ENCODE assay signal across 17 cellular contexts in the genomic region with DNA sequence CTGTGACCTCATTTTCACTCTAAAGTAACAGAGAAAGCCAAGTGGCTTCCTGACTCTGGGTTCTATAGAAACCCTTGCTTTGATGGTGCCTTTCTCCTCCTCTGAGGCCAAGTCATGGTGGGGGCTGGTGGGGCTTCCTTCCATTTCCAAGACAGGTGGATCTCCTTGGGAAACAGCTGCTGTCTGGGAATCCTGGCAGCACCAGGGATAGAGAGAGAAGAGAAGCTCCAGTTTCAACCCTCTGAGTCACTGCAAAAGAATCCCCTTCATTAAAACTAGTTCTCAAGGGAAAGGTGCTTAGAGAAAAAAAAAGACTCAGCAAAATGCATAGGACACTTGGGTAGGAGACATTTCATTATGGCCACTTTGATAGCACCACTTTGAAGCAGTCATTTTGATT.
DNase-seq lines count a peak whose midpoint lies in the region; ATAC-seq and TF ChIP-seq lines count a peak whose summit lies in the region.
"Had no signal": no experiment of that assay in that cellular context is flagged by ENCODE, and none has a peak within 500 bp of the region (broad histone marks: within the 10 kb centered on the region; RNA-seq: fewer than 3 reads in every experiment).

No MANE protein-coding gene starts in this region.

- intact Hi-C loops in adrenal gland (cut with DNase I) (no loop called here), thyroid gland (cut with DNase I) (no loop called here)

- no peak for TF ChIP-seq POLR2A in adrenal gland (IDR thresholded peaks at IDR 0.05)
- TF ChIP-seq POLR2A in thyroid gland (IDR thresholded peaks at IDR 0.05): no peak

- no peaks in the 10 kb centered on the region for H3K27me3 Mint-ChIP-seq in WTC11 (ENCODE audit: low read depth)
- H3K27me3 Mint-ChIP-seq: activated naive CD8-positive, alpha-beta T cell treated with anti-CD3 and anti-CD28 coated beads, Interleukin-2, amount 10 ng/mL, durations not matched to agents 7 days and 5 days had no signal

- no peaks in the 10 kb centered on the region for H3K27me3 ChIP-seq in adrenal gland
- H3K27me3 ChIP-seq in thyroid gland: no peaks in the 10 kb centered on the region
- H3K27me3 ChIP-seq: tibial artery had no signal

- TF ChIP-seq CTCF in WTC11 (IDR thresholded peaks at IDR 0.05) (no peak), adrenal gland (IDR thresholded peaks at IDR 0.05) (no peak), thyroid gland (IDR thresholded peaks at IDR 0.05) (no peak)

- ATAC-seq in WTC11 (peak; percentile 70), GM18498 (IDR thresholded peaks at IDR 0.05; ENCODE audit: unreplicated experiment) (no peak)
- ATAC-seq: T-helper 17 cell had no signal

- H3K4me3 ChIP-seq in adrenal gland (no peak overlapping the region), thyroid gland (replicated peaks in 1 of 3) (no peak overlapping the region)
- H3K4me3 ChIP-seq: psoas muscle, tibial artery had no signal

- no peaks in the 10 kb centered on the region for H3K36me3 Mint-ChIP-seq in WTC11
- H3K36me3 Mint-ChIP-seq: activated naive CD8-positive, alpha-beta T cell treated with anti-CD3 and anti-CD28 coated beads, Interleukin-2, amount 10 ng/mL, durations not matched to agents 7 days and 5 days; mesothelial cell of epicardium had no signal

- peaks cover 29% of the 10 kb centered on the region for H3K4me1 Mint-ChIP-seq in WTC11
- H3K4me1 Mint-ChIP-seq: activated naive CD8-positive, alpha-beta T cell treated with anti-CD3 and anti-CD28 coated beads, Interleukin-2, amount 10 ng/mL, durations not matched to agents 7 days and 5 days; T-helper 17 cell had no signal

- no peak overlapping the region for H3K4me3 Mint-ChIP-seq in WTC11
- H3K4me3 Mint-ChIP-seq: activated naive CD8-positive, alpha-beta T cell treated with anti-CD3 and anti-CD28 coated beads, Interleukin-2, amount 10 ng/mL, durations not matched to agents 7 days and 5 days; mesothelial cell of epicardium; T-helper 17 cell had no signal

- H3K9me3 Mint-ChIP-seq in WTC11: 0 out of 2 replicates have a peak, but pooled peaks cover 3% of the 10 kb centered on the region
- H3K9me3 Mint-ChIP-seq: mesothelial cell of epicardium had no signal

- H3K36me3 ChIP-seq in adrenal gland (replicated peaks in 1 of 2) (no peaks in the 10 kb centered on the region), thyroid gland (no peaks in the 10 kb centered on the region)
- H3K36me3 ChIP-seq: tibial artery had no signal

- H3K27ac Mint-ChIP-seq in WTC11: peak overlapping the region; percentile 66
- H3K27ac Mint-ChIP-seq: activated naive CD8-positive, alpha-beta T cell treated with anti-CD3 and anti-CD28 coated beads, Interleukin-2, amount 10 ng/mL, durations not matched to agents 7 days and 5 days; mesothelial cell of epicardium; T-helper 17 cell had no signal

- H3K27ac ChIP-seq in adrenal gland: no peak overlapping the region
- no peak overlapping the region for H3K27ac ChIP-seq in thyroid gland
- H3K27ac ChIP-seq: psoas muscle, tibial artery had no signal

- H3K9me3 ChIP-seq in adrenal gland (replicated peaks in 1 of 3): no peaks in the 10 kb centered on the region
- H3K9me3 ChIP-seq in thyroid gland: no peaks in the 10 kb centered on the region
- H3K9me3 ChIP-seq: psoas muscle, tibial artery had no signal

- no peaks in the 10 kb centered on the region for H3K4me1 ChIP-seq in adrenal gland (replicated peaks in 1 of 2)
- no peaks in the 10 kb centered on the region for H3K4me1 ChIP-seq in thyroid gland

- CTCF ChIA-PET in WTC11 (lab: Charles Lee): no interaction called here

- peak; percentile 5 for DNase-seq in AG08395 (ENCODE audit: low spot score)
- DNase-seq in HS-5 (ENCODE audit: low read depth): peak; percentile 6
- DNase-seq in WTC11 (ENCODE audit: low spot score): no peak
- DNase-seq in iPS-NIHi7 (ENCODE audit: extremely low spot score): peak; percentile 55
- no peak for DNase-seq in adrenal gland
- no peak for DNase-seq in thyroid gland
- no peak for DNase-seq in LoVo (ENCODE audit: low spot score)
- DNase-seq: activated CD4-positive, alpha-beta T cell treated with anti-CD3 and anti-CD28 coated beads for 1 hour; activated naive CD8-positive, alpha-beta T cell treated with anti-CD3 and anti-CD28 coated beads, Interleukin-2, amount 10 ng/mL, durations not matched to agents 7 days and 5 days; NCI-H1436; NCI-H526; psoas muscle; stimulated activated CD8-positive, alpha-beta memory T cell treated with anti-CD3 and anti-CD28 coated beads, Interleukin-4, amount 100 ng/mL, for 48 hours; T-helper 17 cell; tibial artery had no signal

- POLR2A ChIA-PET in WTC11 (lab: Charles Lee): no interaction called here

TF ChIP-seq in WTC11, 78 proteins besides CTCF, POLR2A, EP300 and RAD21:
- TF ChIP-seq ZNF219 (CRISPR knock-in tag; IDR thresholded peaks at IDR 0.05; ENCODE audit: borderline replicate concordance) (no peak), GRHL2 (CRISPR knock-in tag; IDR thresholded peaks at IDR 0.05; ENCODE audit: insufficient replicate concordance, severe bottlenecking) (no peak), EMX1 (CRISPR knock-in tag; IDR thresholded peaks at IDR 0.05) (no peak), SOX15 (CRISPR knock-in tag; IDR thresholded peaks at IDR 0.05) (no peak)
- TF ChIP-seq, protein P1, sequence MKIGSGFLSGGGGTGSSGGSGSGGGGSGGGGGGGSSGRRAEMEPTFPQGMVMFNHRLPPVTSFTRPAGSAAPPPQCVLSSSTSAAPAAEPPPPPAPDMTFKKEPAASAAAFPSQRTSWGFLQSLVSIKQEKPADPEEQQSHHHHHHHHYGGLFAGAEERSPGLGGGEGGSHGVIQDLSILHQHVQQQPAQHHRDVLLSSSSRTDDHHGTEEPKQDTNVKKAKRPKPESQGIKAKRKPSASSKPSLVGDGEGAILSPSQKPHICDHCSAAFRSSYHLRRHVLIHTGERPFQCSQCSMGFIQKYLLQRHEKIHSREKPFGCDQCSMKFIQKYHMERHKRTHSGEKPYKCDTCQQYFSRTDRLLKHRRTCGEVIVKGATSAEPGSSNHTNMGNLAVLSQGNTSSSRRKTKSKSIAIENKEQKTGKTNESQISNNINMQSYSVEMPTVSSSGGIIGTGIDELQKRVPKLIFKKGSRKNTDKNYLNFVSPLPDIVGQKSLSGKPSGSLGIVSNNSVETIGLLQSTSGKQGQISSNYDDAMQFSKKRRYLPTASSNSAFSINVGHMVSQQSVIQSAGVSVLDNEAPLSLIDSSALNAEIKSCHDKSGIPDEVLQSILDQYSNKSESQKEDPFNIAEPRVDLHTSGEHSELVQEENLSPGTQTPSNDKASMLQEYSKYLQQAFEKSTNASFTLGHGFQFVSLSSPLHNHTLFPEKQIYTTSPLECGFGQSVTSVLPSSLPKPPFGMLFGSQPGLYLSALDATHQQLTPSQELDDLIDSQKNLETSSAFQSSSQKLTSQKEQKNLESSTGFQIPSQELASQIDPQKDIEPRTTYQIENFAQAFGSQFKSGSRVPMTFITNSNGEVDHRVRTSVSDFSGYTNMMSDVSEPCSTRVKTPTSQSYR (CRISPR knock-in tag; IDR thresholded peaks at IDR 0.05): no peak

Comparison
In these comparisons a context has a peak if more than half of its experiments do, and no peak if none do; other contexts are left out.
1. DNase-seq: peak in AG08395 (single experiment), HS-5 (single experiment) and iPS-NIHi7 (single experiment); none in WTC11 (single experiment), adrenal gland (0 of 7), thyroid gland (0 of 2) and LoVo (single experiment).